In the genomic region with DNA sequence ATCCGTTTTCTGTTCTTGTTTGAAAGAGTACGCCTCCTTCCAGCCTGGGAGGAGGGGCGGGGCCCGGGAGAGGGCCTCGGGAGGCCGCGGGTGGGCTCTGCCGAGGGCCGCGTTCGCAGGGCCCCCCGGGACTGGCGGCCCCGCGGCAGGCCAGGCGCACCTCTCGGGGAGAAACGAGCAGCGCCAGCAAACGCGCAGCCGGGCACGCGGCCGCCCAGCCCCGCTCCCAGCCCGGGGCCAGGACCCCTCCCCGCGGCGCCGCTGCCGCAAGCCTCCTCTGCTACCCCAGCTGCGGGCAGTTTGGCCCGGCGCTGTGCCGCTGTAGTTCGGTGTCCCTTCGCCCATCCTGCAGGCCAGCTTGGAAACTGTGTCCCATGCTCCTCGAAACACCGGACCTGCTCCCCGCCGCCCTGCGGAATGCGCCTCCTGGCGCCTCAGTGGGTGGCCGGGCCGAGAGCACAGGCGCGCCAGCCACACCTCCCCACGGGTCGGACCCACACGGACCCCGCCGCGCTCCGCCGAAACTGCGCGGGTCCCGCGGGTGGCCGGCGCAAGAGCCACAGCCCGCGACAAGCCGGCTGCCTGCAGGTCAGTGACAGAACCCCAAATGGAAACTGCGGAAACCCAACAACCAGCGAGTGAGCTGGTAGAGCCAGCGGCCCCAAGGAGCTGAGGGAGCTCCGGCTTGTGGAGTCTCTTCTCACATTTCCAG, we compare ENCODE assay signal across 8 cellular contexts. TPM values are rescaled to one million over a fixed set of nuclear protein-coding genes. Genes with fewer than 3 reads are reported as not detected.
DNase-seq lines count a peak whose midpoint lies in the region; ATAC-seq and TF ChIP-seq lines count a peak whose summit lies in the region.
"Had no signal": no experiment of that assay in that cellular context is flagged by ENCODE, and none has a peak within 500 bp of the region (broad histone marks: within the 10 kb centered on the region; RNA-seq: fewer than 3 reads in every experiment).

No MANE protein-coding gene starts in this region.

- no peak overlapping the region for H3K27ac Mint-ChIP-seq in activated T-helper 2 cell treated with anti-CD3 and anti-CD28 coated beads, Interferon-gamma antibody, Interleukin-2, Interleukin-4, amounts not matched to agents 10 μg/mL and 5 μg/mL and 100 μg/mL, durations not matched to agents 14 hours and 24 hours and 36 hours
- H3K27ac Mint-ChIP-seq in immature natural killer cell: no peak overlapping the region
- no peak overlapping the region for H3K27ac Mint-ChIP-seq in stimulated activated memory B cell treated with anti-CD40 and anti-IgM and Interleukin-4, amounts not matched to agents 10 μg/mL and 1 μg/mL and 100 μg/mL, for 72 hours

- H3K9me3 ChIP-seq in HEK293 (ENCODE audit: control insufficient read depth, insufficient read depth, low read depth, low read length): no peaks in the 10 kb centered on the region

- no peaks in the 10 kb centered on the region for H3K36me3 ChIP-seq in HEK293 (ENCODE audit: control insufficient read depth in 2 of 2, insufficient read depth in 1 of 2, low read length in 2 of 2)

- CTCF ChIA-PET in HEK293 (lab: Yijun Ruan, JAX): interaction anchor here (1.7 kb wide), 1 partner anchor 27 kb away, joined by 6 read pairs; no protein-coding TSS in a partner anchor

- no peaks in the 10 kb centered on the region for H3K36me3 Mint-ChIP-seq in activated T-helper 2 cell treated with anti-CD3 and anti-CD28 coated beads, Interferon-gamma antibody, Interleukin-2, Interleukin-4, amounts not matched to agents 10 μg/mL and 5 μg/mL and 100 μg/mL, durations not matched to agents 14 hours and 24 hours and 36 hours (ENCODE audit: low read depth)
- H3K36me3 Mint-ChIP-seq in immature natural killer cell: peaks cover 0 to 5% (median 0%) of the 10 kb centered on the region in 3 donors
- no peaks in the 10 kb centered on the region for H3K36me3 Mint-ChIP-seq in stimulated activated memory B cell treated with anti-CD40 and anti-IgM and Interleukin-4, amounts not matched to agents 10 μg/mL and 1 μg/mL and 100 μg/mL, for 72 hours

- no peak for ATAC-seq in stimulated activated memory B cell treated with anti-CD40 and anti-IgM and Interleukin-4, amounts not matched to agents 10 μg/mL and 1 μg/mL and 100 μg/mL, for 72 hours
- no peak for ATAC-seq in HG02840 (IDR thresholded peaks at IDR 0.05; ENCODE audit: low FRiP score, unreplicated experiment)

- peaks cover 57% of the 10 kb centered on the region for H3K27me3 Mint-ChIP-seq in activated T-helper 2 cell treated with anti-CD3 and anti-CD28 coated beads, Interferon-gamma antibody, Interleukin-2, Interleukin-4, amounts not matched to agents 10 μg/mL and 5 μg/mL and 100 μg/mL, durations not matched to agents 14 hours and 24 hours and 36 hours (ENCODE audit: low read depth)
- H3K27me3 Mint-ChIP-seq in immature natural killer cell (ENCODE audit: low read depth in 3 of 3): peaks cover 19 to 25% (median 25%) of the 10 kb centered on the region in 3 donors
- peaks cover 68% of the 10 kb centered on the region for H3K27me3 Mint-ChIP-seq in stimulated activated memory B cell treated with anti-CD40 and anti-IgM and Interleukin-4, amounts not matched to agents 10 μg/mL and 1 μg/mL and 100 μg/mL, for 72 hours

- no peak for TF ChIP-seq CTCF in HEK293 (tag by site-specific recombination; IDR thresholded peaks at IDR 0.05)

- H3K4me3 Mint-ChIP-seq in activated T-helper 2 cell treated with anti-CD3 and anti-CD28 coated beads, Interferon-gamma antibody, Interleukin-2, Interleukin-4, amounts not matched to agents 10 μg/mL and 5 μg/mL and 100 μg/mL, durations not matched to agents 14 hours and 24 hours and 36 hours (ENCODE audit: low read depth): peak overlapping the region; percentile 79
- H3K4me3 Mint-ChIP-seq in immature natural killer cell: peak overlapping the region; percentile 85 to 95 (median 88)
- H3K4me3 Mint-ChIP-seq in stimulated activated memory B cell treated with anti-CD40 and anti-IgM and Interleukin-4, amounts not matched to agents 10 μg/mL and 1 μg/mL and 100 μg/mL, for 72 hours: peak overlapping the region; percentile 78

- H3K4me1 ChIP-seq in HEK293 (ENCODE audit: control insufficient read depth, insufficient read depth, low read length): peaks cover 3% of the 10 kb centered on the region; the same call in 1 of the 2 replicates

- peak overlapping the region; percentile 29 for H3K4me3 ChIP-seq in HEK293 (ENCODE audit: low read depth, low read length)

- no peak for DNase-seq in activated T-helper 2 cell treated with anti-CD3 and anti-CD28 coated beads, Interferon-gamma antibody, Interleukin-2, Interleukin-4, amounts not matched to agents 10 μg/mL and 5 μg/mL and 100 μg/mL, durations not matched to agents 14 hours and 24 hours and 36 hours (ENCODE audit: low spot score)
- DNase-seq in immature natural killer cell (no peak), cortex of kidney (lab: John Stamatoyannopoulos, UW) (no peak), NCI-H187 (lab: John Stamatoyannopoulos, UW) (no peak)

- no peak overlapping the region for H3K27ac ChIP-seq in HEK293 (ENCODE audit: extremely low read depth, low read depth, low read length)

- H3K9me3 Mint-ChIP-seq in activated T-helper 2 cell treated with anti-CD3 and anti-CD28 coated beads, Interferon-gamma antibody, Interleukin-2, Interleukin-4, amounts not matched to agents 10 μg/mL and 5 μg/mL and 100 μg/mL, durations not matched to agents 14 hours and 24 hours and 36 hours: no peaks in the 10 kb centered on the region
- H3K9me3 Mint-ChIP-seq in immature natural killer cell: peaks cover 0 to 9% (median 2%) of the 10 kb centered on the region in 6 donors
- H3K9me3 Mint-ChIP-seq in stimulated activated memory B cell treated with anti-CD40 and anti-IgM and Interleukin-4, amounts not matched to agents 10 μg/mL and 1 μg/mL and 100 μg/mL, for 72 hours: no peaks in the 10 kb centered on the region

- POLR2A ChIA-PET in HEK293 (lab: Yijun Ruan, JAX): no interaction called here

- intact Hi-C loops in activated T-helper 2 cell treated with anti-CD3 and anti-CD28 coated beads, Interferon-gamma antibody, Interleukin-2, Interleukin-4, amounts not matched to agents 10 μg/mL and 5 μg/mL and 100 μg/mL, durations not matched to agents 14 hours and 24 hours and 36 hours (cut with micrococcal nuclease): no loop called here

- peaks cover 16% of the 10 kb centered on the region for H3K4me1 Mint-ChIP-seq in activated T-helper 2 cell treated with anti-CD3 and anti-CD28 coated beads, Interferon-gamma antibody, Interleukin-2, Interleukin-4, amounts not matched to agents 10 μg/mL and 5 μg/mL and 100 μg/mL, durations not matched to agents 14 hours and 24 hours and 36 hours (ENCODE audit: low read depth)
- H3K4me1 Mint-ChIP-seq in immature natural killer cell: peaks cover 36 to 47% of the 10 kb centered on the region in 2 donors
- H3K4me1 Mint-ChIP-seq in stimulated activated memory B cell treated with anti-CD40 and anti-IgM and Interleukin-4, amounts not matched to agents 10 μg/mL and 1 μg/mL and 100 μg/mL, for 72 hours: peaks cover 31% of the 10 kb centered on the region

TF ChIP-seq in HEK293, 187 proteins besides CTCF, POLR2A, EP300 and RAD21:
- TF ChIP-seq ZNF621 (tag by site-specific recombination; IDR thresholded peaks at IDR 0.05): no peak
- TF ChIP-seq SALL2 (tag by site-specific recombination; IDR thresholded peaks at IDR 0.05; ENCODE audit: borderline replicate concordance): no peak
- TF ChIP-seq, protein P1, sequence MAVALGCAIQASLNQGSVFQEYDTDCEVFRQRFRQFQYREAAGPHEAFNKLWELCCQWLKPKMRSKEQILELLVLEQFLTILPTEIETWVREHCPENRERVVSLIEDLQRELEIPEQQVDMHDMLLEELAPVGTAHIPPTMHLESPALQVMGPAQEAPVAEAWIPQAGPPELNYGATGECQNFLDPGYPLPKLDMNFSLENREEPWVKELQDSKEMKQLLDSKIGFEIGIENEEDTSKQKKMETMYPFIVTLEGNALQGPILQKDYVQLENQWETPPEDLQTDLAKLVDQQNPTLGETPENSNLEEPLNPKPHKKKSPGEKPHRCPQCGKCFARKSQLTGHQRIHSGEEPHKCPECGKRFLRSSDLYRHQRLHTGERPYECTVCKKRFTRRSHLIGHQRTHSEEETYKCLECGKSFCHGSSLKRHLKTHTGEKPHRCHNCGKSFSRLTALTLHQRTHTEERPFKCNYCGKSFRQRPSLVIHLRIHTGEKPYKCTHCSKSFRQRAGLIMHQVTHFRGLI (tag by site-specific recombination; IDR thresholded peaks at IDR 0.05): no peak
- no peak for TF ChIP-seq ZNF510 (tag by site-specific recombination; IDR thresholded peaks at IDR 0.05; ENCODE audit: insufficient replicate concordance)

RNA-seq across cellular contexts. Expression of gene OCA2, which starts 2.2 kb away (rescaled TPM):
- total RNA-seq in activated T-helper 2 cell treated with anti-CD3 and anti-CD28 coated beads, Interferon-gamma antibody, Interleukin-2, Interleukin-4, amounts not matched to agents 10 μg/mL and 5 μg/mL and 100 μg/mL, durations not matched to agents 14 hours and 24 hours and 36 hours: not detected in 2 replicates
- polyA plus RNA-seq in immature natural killer cell: under 1 TPM in 1 of 3 donors, not detected in 2; 0.50 TPM
- total RNA-seq: dermis microvascular lymphatic vessel endothelial cell had no signal
